20 cellular contexts compared by ENCODE assay signal in the genomic region with DNA sequence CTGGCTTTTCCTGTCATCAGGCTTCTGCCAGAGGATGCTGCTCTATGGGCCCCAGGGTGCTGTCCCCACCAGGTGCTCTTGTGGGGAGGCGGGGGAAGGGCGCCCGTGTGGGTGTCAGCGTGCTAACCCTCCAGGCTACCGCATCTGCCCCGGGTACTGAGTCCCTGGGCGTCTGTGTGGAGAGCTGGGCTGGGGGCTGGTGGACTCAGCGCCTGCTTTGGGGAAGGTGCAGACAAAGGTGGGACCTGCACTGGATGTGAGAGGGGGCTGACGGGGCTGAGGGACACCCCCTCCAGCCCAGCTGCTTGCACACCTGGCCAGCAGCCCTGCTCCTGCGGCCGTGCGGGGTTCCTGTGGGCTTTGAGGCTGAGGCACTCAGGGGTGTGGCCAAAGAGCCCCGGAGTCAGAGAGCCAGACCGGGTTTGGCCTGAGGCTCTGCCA.
DNase-seq lines count a peak whose midpoint lies in the region; ATAC-seq, FAIRE-seq and TF ChIP-seq lines count a peak whose summit lies in the region.
"Had no signal": no experiment of that assay in that cellular context is flagged by ENCODE, and none has a peak within 500 bp of the region (broad histone marks: within the 10 kb centered on the region; RNA-seq: fewer than 3 reads in every experiment).

No MANE protein-coding gene starts in this region.

- BruUV-seq in GM12878 (replicated peaks; lab: Mats Ljungman, UMichigan) = no TSS peak

- no peaks in the 10 kb centered on the region for H3K36me3 ChIP-seq in GM12878 (ENCODE audit: control insufficient read depth in 2 of 2, insufficient read depth in 2 of 2, low read length in 1 of 2)
- H3K36me3 ChIP-seq: esophagus squamous epithelium, prostate gland, transverse colon had no signal

- intact Hi-C loops in activated CD4-positive, alpha-beta T cell treated with anti-CD3 and anti-CD28 coated beads for 36 hours (cut with DNase I, micrococcal nuclease) = no loop called here
- intact Hi-C loops in GM12878 (cut with micrococcal nuclease; ENCODE audit: unreplicated experiment) = no loop called here

- no peaks in the 10 kb centered on the region for H3K4me1 Mint-ChIP-seq in activated CD4-positive, alpha-beta T cell treated with anti-CD3 and anti-CD28 coated beads for 36 hours
- H3K4me1 Mint-ChIP-seq in stimulated activated memory B cell treated with anti-CD40 and anti-IgM and Interleukin-4, amounts not matched to agents 10 μg/mL and 1 μg/mL and 100 μg/mL, for 72 hours = peaks cover 8% of the 10 kb centered on the region

- H3K4me3 ChIP-seq in GM12878 = no peak overlapping the region
- H3K4me3 ChIP-seq: esophagus squamous epithelium, prostate gland, transverse colon had no signal

- H3K9me3 Mint-ChIP-seq in activated CD4-positive, alpha-beta T cell treated with anti-CD3 and anti-CD28 coated beads for 36 hours (ENCODE audit: low read depth) = no peaks in the 10 kb centered on the region
- H3K9me3 Mint-ChIP-seq in stimulated activated memory B cell treated with anti-CD40 and anti-IgM and Interleukin-4, amounts not matched to agents 10 μg/mL and 1 μg/mL and 100 μg/mL, for 72 hours = no peaks in the 10 kb centered on the region
- H3K9me3 Mint-ChIP-seq: activated naive CD8-positive, alpha-beta T cell treated with anti-CD3 and anti-CD28 coated beads, Interleukin-2, amount 50 U/mL, for 24 hours; natural killer cell had no signal

- no peak overlapping the region for H2AFZ ChIP-seq in GM12878 (ENCODE audit: control insufficient read depth, low read depth, low read length)

- no peak for FAIRE-seq in GM12878 (lab: Jason Lieb, UNC)
- FAIRE-seq: A204.1, GM19239 had no signal

- no peak overlapping the region for H3K4me2 ChIP-seq in GM12878 (ENCODE audit: control insufficient read depth, insufficient read depth)

- peak; percentile 17 for DNase-seq in activated CD4-positive, alpha-beta T cell treated with anti-CD3 and anti-CD28 coated beads for 36 hours
- no peak for DNase-seq in activated CD4-positive, alpha-beta T cell treated with anti-CD3 and anti-CD28 coated beads for 4 hours
- no peak for DNase-seq in GM12878 (ENCODE audit: low read depth, low spot score)
- DNase-seq in 8988T = no peak
- no peak for DNase-seq in kidney tubule cell (ENCODE audit: low spot score)
- no peak for DNase-seq in activated CD4-positive, alpha-beta T cell treated with anti-CD3 and anti-CD28 coated beads, Interleukin-2, amount 50 U/mL, for 4 hours
- DNase-seq: activated CD8-positive, alpha-beta memory T cell treated with anti-CD3 and anti-CD28 coated beads for 24 hours; activated naive CD8-positive, alpha-beta T cell treated with anti-CD3 and anti-CD28 coated beads, Interleukin-2, amount 50 U/mL, for 24 hours; DMS53; esophagus squamous epithelium; mammary epithelial cell; natural killer cell; NCI-H1092 treated with DMSO at 0.1 percent for 48 hours; NK-92 treated with Interleukin-12 subunit alpha and Interleukin-12 subunit beta, amount 100 ng/mL, for 24 hours; transverse colon had no signal

- no peaks in the 10 kb centered on the region for H3K9me3 ChIP-seq in GM12878 (replicated peaks; ENCODE audit: control insufficient read depth, insufficient read depth, low read length)
- H3K9me3 ChIP-seq: esophagus squamous epithelium, prostate gland, transverse colon had no signal

- H3K36me3 Mint-ChIP-seq in activated CD4-positive, alpha-beta T cell treated with anti-CD3 and anti-CD28 coated beads for 36 hours (ENCODE audit: low read depth) = no peaks in the 10 kb centered on the region
- H3K36me3 Mint-ChIP-seq in stimulated activated memory B cell treated with anti-CD40 and anti-IgM and Interleukin-4, amounts not matched to agents 10 μg/mL and 1 μg/mL and 100 μg/mL, for 72 hours = no peaks in the 10 kb centered on the region
- H3K36me3 Mint-ChIP-seq: natural killer cell had no signal

- no peaks in the 10 kb centered on the region for H3K79me2 ChIP-seq in GM12878 (ENCODE audit: control insufficient read depth, insufficient read depth, low read length)

- H3K27ac Mint-ChIP-seq in activated CD4-positive, alpha-beta T cell treated with anti-CD3 and anti-CD28 coated beads for 36 hours = no peak overlapping the region
- H3K27ac Mint-ChIP-seq in stimulated activated memory B cell treated with anti-CD40 and anti-IgM and Interleukin-4, amounts not matched to agents 10 μg/mL and 1 μg/mL and 100 μg/mL, for 72 hours = no peak overlapping the region
- H3K27ac Mint-ChIP-seq: activated naive CD8-positive, alpha-beta T cell treated with anti-CD3 and anti-CD28 coated beads, Interleukin-2, amount 50 U/mL, for 24 hours had no signal

- CTCF ChIA-PET in activated CD4-positive, alpha-beta T cell treated with anti-CD3 and anti-CD28 coated beads for 36 hours (lab: Charles Lee) = no interaction called here
- CTCF ChIA-PET in GM12878 (lab: Yijun Ruan, JAX) = no interaction called here

- H3K27me3 Mint-ChIP-seq in activated CD4-positive, alpha-beta T cell treated with anti-CD3 and anti-CD28 coated beads for 36 hours = peaks cover 14% of the 10 kb centered on the region
- H3K27me3 Mint-ChIP-seq in stimulated activated memory B cell treated with anti-CD40 and anti-IgM and Interleukin-4, amounts not matched to agents 10 μg/mL and 1 μg/mL and 100 μg/mL, for 72 hours = peaks cover 62% of the 10 kb centered on the region

- 0% methylated on average over 14 of the region's 14 CpGs for WGBS in GM12878 (ENCODE audit: insufficient coverage, insufficient replicate concordance, low lambda C conversion rate, missing lambda C conversion rate)

- POLR2A ChIA-PET in activated CD4-positive, alpha-beta T cell treated with anti-CD3 and anti-CD28 coated beads for 36 hours (lab: Charles Lee) = no interaction called here
- POLR2A ChIA-PET in GM12878 (lab: Charles Lee) = no interaction called here

- RAD21 ChIA-PET in GM12878 (lab: Charles Lee; ENCODE audit: unreplicated experiment) = no interaction called here

- in situ Hi-C loops in GM12878 (cut with MboI) = no loop called here

- TF ChIP-seq RAD21 in GM12878 (IDR thresholded peaks at IDR 0.05; ENCODE audit: insufficient read depth, low read depth, low read length) = no peak

- TF ChIP-seq POLR2A in GM12878 (IDR thresholded peaks at IDR 0.05; ENCODE audit: low read depth, low read length) = no peak

- no peak for ATAC-seq in activated CD4-positive, alpha-beta T cell treated with anti-CD3 and anti-CD28 coated beads for 36 hours
- ATAC-seq in HG02798 (IDR thresholded peaks at IDR 0.05; ENCODE audit: poor library complexity, unreplicated experiment) (peak; percentile 38), GM12878 (no peak)
- ATAC-seq in stimulated activated memory B cell treated with anti-CD40 and anti-IgM and Interleukin-4, amounts not matched to agents 10 μg/mL and 1 μg/mL and 100 μg/mL, for 72 hours = peak; percentile 40
- ATAC-seq: activated naive CD8-positive, alpha-beta T cell treated with anti-CD3 and anti-CD28 coated beads, Interleukin-2, amount 50 U/mL, for 24 hours; natural killer cell had no signal

- no peak for TF ChIP-seq EP300 in GM12878 (IDR thresholded peaks at IDR 0.05; ENCODE audit: borderline replicate concordance in 1 of 2, control insufficient read depth in 1 of 2, low read depth in 2 of 2, low read length in 2 of 2)

- no peak overlapping the region for H3K27ac ChIP-seq in GM12878 (ENCODE audit: control insufficient read depth, insufficient read depth)
- H3K27ac ChIP-seq: esophagus squamous epithelium, prostate gland, transverse colon had no signal

- H3K4me1 ChIP-seq in GM12878 (ENCODE audit: control insufficient read depth, insufficient read depth, low read length) = no peaks in the 10 kb centered on the region
- H3K4me1 ChIP-seq: prostate gland, transverse colon had no signal

- SMC1A ChIA-PET in GM12878 (lab: Charles Lee; ENCODE audit: uncharacterized antibody, unreplicated experiment) = interaction anchor here (1.0 kb wide), 1 partner anchor 47 kb away, joined by 3 read pairs; no protein-coding TSS in a partner anchor

- H3K27me3 ChIP-seq in GM12878 (replicated peaks in 1 of 2; ENCODE audit: control insufficient read depth in 2 of 2, insufficient read depth in 2 of 2, low read length in 1 of 2) = no peaks in the 10 kb centered on the region; a peak in 2 of 4 replicates

- no peaks in the 10 kb centered on the region for H4K20me1 ChIP-seq in GM12878 (ENCODE audit: control insufficient read depth, insufficient read depth)

- H3K4me3 Mint-ChIP-seq in activated CD4-positive, alpha-beta T cell treated with anti-CD3 and anti-CD28 coated beads for 36 hours = no peak overlapping the region
- H3K4me3 Mint-ChIP-seq in stimulated activated memory B cell treated with anti-CD40 and anti-IgM and Interleukin-4, amounts not matched to agents 10 μg/mL and 1 μg/mL and 100 μg/mL, for 72 hours = no peak overlapping the region
- H3K4me3 Mint-ChIP-seq: activated naive CD8-positive, alpha-beta T cell treated with anti-CD3 and anti-CD28 coated beads, Interleukin-2, amount 50 U/mL, for 24 hours; natural killer cell had no signal

- no peak overlapping the region for H3K9ac ChIP-seq in GM12878 (ENCODE audit: control insufficient read depth, insufficient read depth, low read length)

- TF ChIP-seq CTCF in GM12878 (IDR thresholded peaks at IDR 0.05 in 2 of 3, conservative IDR thresholded peaks at IDR 0.05 in 1 of 3; ENCODE audit: control insufficient read depth in 2 of 3, extremely low read depth in 1 of 3, insufficient read depth in 1 of 3, low read depth in 3 of 3, low read length in 3 of 3) = no peak

TF ChIP-seq in GM12878, 131 proteins besides CTCF, POLR2A, EP300 and RAD21:
- TF ChIP-seq TCF12 (IDR thresholded peaks at IDR 0.05; ENCODE audit: low read depth, low read length) (0 out of 2 replicates have a peak, but pooled peaks have one; percentile 12), CREB1 (IDR thresholded peaks at IDR 0.05; ENCODE audit: low read depth) (no peak), BACH1 (IDR thresholded peaks at IDR 0.05; ENCODE audit: borderline replicate concordance) (no peak)
- TF ChIP-seq, protein P1, sequence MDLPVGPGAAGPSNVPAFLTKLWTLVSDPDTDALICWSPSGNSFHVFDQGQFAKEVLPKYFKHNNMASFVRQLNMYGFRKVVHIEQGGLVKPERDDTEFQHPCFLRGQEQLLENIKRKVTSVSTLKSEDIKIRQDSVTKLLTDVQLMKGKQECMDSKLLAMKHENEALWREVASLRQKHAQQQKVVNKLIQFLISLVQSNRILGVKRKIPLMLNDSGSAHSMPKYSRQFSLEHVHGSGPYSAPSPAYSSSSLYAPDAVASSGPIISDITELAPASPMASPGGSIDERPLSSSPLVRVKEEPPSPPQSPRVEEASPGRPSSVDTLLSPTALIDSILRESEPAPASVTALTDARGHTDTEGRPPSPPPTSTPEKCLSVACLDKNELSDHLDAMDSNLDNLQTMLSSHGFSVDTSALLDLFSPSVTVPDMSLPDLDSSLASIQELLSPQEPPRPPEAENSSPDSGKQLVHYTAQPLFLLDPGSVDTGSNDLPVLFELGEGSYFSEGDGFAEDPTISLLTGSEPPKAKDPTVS (IDR thresholded peaks at IDR 0.05; ENCODE audit: low read depth, low read length) = no peak
TF ChIP-seq in GM12878: peak in this region for 1.

Comparison
In these comparisons a context has a peak if more than half of its experiments do, and no peak if none do; other contexts are left out.
1. ATAC-seq: peak in HG02798 (single experiment) and stimulated activated memory B cell treated with anti-CD40 and anti-IgM and Interleukin-4, amounts not matched to agents 10 μg/mL and 1 μg/mL and 100 μg/mL, for 72 hours (single experiment); none in activated CD4-positive, alpha-beta T cell treated with anti-CD3 and anti-CD28 coated beads for 36 hours (single experiment) and GM12878 (single experiment).